1 cellular context compared by ENCODE assay signal in genomic region chr3:182212479-182213076, GRCh38.
A peak's percentile ranks its signal among the peaks of the same experiment; 100 is the strongest.
TF ChIP-seq lines count a peak whose summit lies in the region.

No MANE protein-coding gene starts in this region.

TF ChIP-seq in HepG2, 621 proteins besides CTCF, POLR2A, EP300 and RAD21 (continued from another document and continues in another):
- TF ChIP-seq GABPB1 (CRISPR knock-in tag; IDR thresholded peaks at IDR 0.05) = 0 out of 2 replicates have a peak, but pooled peaks have one; percentile 20
- no peak for TF ChIP-seq RAD51 (IDR thresholded peaks at IDR 0.05; ENCODE audit: borderline replicate concordance)
- no peak; the same call in none of the 2 replicates for TF ChIP-seq RARA (CRISPR knock-in tag; IDR thresholded peaks at IDR 0.05)
- no peak for TF ChIP-seq ZNF773 (CRISPR knock-in tag; IDR thresholded peaks at IDR 0.05; ENCODE audit: borderline replicate concordance)
- no peak for TF ChIP-seq SOX6 (IDR thresholded peaks at IDR 0.05)
- peak; percentile 81 for TF ChIP-seq SOX6 (CRISPR knock-in tag; IDR thresholded peaks at IDR 0.05)
- peak; percentile 73; the same call in 1 of the 2 replicates for TF ChIP-seq CBX5 (CRISPR knock-in tag; IDR thresholded peaks at IDR 0.05; ENCODE audit: borderline replicate concordance)
- TF ChIP-seq FOXP4 (CRISPR knock-in tag; IDR thresholded peaks at IDR 0.05) = peak; percentile 84
- TF ChIP-seq ZNF326 (CRISPR knock-in tag; IDR thresholded peaks at IDR 0.05; ENCODE audit: borderline replicate concordance) = no peak
- no peak for TF ChIP-seq RNF219 (CRISPR knock-in tag; IDR thresholded peaks at IDR 0.05)
- no peak for TF ChIP-seq ESRRA (CRISPR knock-in tag; IDR thresholded peaks at IDR 0.05; ENCODE audit: low read depth)
- TF ChIP-seq ZNF446 (CRISPR knock-in tag; IDR thresholded peaks at IDR 0.05) = no peak
- peak; percentile 66 for TF ChIP-seq MED1 (CRISPR knock-in tag; IDR thresholded peaks at IDR 0.05)
- no peak for TF ChIP-seq NFYB (CRISPR knock-in tag; IDR thresholded peaks at IDR 0.05)
- no peak for TF ChIP-seq LCORL (IDR thresholded peaks at IDR 0.05)
- TF ChIP-seq LCORL (CRISPR knock-in tag; IDR thresholded peaks at IDR 0.05) = no peak
- TF ChIP-seq ZNF614 (CRISPR knock-in tag; IDR thresholded peaks at IDR 0.05; ENCODE audit: borderline replicate concordance) = peak; percentile 32; the same call in 1 of the 2 replicates
- TF ChIP-seq TEF (CRISPR knock-in tag; IDR thresholded peaks at IDR 0.05) = no peak
- TF ChIP-seq FOXP1 (IDR thresholded peaks at IDR 0.05) = no peak
- TF ChIP-seq FOXP1 (CRISPR knock-in tag; IDR thresholded peaks at IDR 0.05) = peak; percentile 58
- no peak for TF ChIP-seq MEIS2 (CRISPR knock-in tag; IDR thresholded peaks at IDR 0.05)
- TF ChIP-seq ZNF720 (CRISPR knock-in tag; IDR thresholded peaks at IDR 0.05) = no peak
- TF ChIP-seq, protein P1, sequence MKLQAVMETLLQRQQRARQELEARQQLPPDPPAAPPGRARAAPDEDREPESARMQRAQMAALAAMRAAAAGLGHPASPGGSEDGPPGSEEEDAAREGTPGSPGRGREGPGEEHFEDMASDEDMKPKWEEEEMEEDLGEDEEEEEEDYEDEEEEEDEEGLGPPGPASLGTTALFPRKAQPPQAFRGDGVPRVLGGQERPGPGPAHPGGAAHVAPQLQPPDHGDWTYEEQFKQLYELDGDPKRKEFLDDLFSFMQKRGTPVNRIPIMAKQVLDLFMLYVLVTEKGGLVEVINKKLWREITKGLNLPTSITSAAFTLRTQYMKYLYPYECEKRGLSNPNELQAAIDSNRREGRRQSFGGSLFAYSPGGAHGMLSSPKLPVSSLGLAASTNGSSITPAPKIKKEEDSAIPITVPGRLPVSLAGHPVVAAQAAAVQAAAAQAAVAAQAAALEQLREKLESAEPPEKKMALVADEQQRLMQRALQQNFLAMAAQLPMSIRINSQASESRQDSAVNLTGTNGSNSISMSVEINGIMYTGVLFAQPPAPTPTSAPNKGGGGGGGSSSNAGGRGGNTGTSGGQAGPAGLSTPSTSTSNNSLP (IDR thresholded peaks at IDR 0.05; ENCODE audit: low read depth, low read length) = peak; percentile 76
- TF ChIP-seq ZNF772 (CRISPR knock-in tag; IDR thresholded peaks at IDR 0.05) = no peak
- TF ChIP-seq ERF (CRISPR knock-in tag; IDR thresholded peaks at IDR 0.05) = peak; percentile 33; the same call in 1 of the 2 replicates
- TF ChIP-seq MEF2D (CRISPR knock-in tag; IDR thresholded peaks at IDR 0.05) = peak; percentile 63; the same call in 1 of the 2 replicates
- no peak for TF ChIP-seq ZNF703 (CRISPR knock-in tag; IDR thresholded peaks at IDR 0.05; ENCODE audit: borderline replicate concordance)
- TF ChIP-seq BCLAF1 (IDR thresholded peaks at IDR 0.05) = no peak
- peak; percentile 53; the same call in 1 of the 2 replicates for TF ChIP-seq HDAC2 (CRISPR knock-in tag; IDR thresholded peaks at IDR 0.05)
- TF ChIP-seq ZNF333 (CRISPR knock-in tag; IDR thresholded peaks at IDR 0.05; ENCODE audit: borderline replicate concordance) = no peak
- no peak for TF ChIP-seq REL (CRISPR knock-in tag; conservative IDR thresholded peaks at IDR 0.05)
- TF ChIP-seq CEBPG (CRISPR knock-in tag; IDR thresholded peaks at IDR 0.05) = peak; percentile 80
- TF ChIP-seq PAX8 (CRISPR knock-in tag; IDR thresholded peaks at IDR 0.05; ENCODE audit: borderline replicate concordance) = no peak
- no peak for TF ChIP-seq ZNF816 (CRISPR knock-in tag; IDR thresholded peaks at IDR 0.05; ENCODE audit: borderline replicate concordance)
- no peak for TF ChIP-seq MXD1 (CRISPR knock-in tag; IDR thresholded peaks at IDR 0.05)
- no peak for TF ChIP-seq ZNF556 (CRISPR knock-in tag; IDR thresholded peaks at IDR 0.05; ENCODE audit: borderline replicate concordance)
- TF ChIP-seq ZNF296 (CRISPR knock-in tag; conservative IDR thresholded peaks at IDR 0.05) = no peak
- peak; percentile 46 for TF ChIP-seq SAP130 (CRISPR knock-in tag; IDR thresholded peaks at IDR 0.05; ENCODE audit: low read depth)
- no peak for TF ChIP-seq AKNA (CRISPR knock-in tag; IDR thresholded peaks at IDR 0.05; ENCODE audit: borderline replicate concordance)
- TF ChIP-seq RFX3 (CRISPR knock-in tag; IDR thresholded peaks at IDR 0.05) = no peak
- TF ChIP-seq ZNF251 (CRISPR knock-in tag; IDR thresholded peaks at IDR 0.05) = no peak
- TF ChIP-seq HOMEZ (CRISPR knock-in tag; IDR thresholded peaks at IDR 0.05; ENCODE audit: low read depth) = peak; percentile 31; the same call in 1 of the 2 replicates
- TF ChIP-seq MTA3 (CRISPR knock-in tag; IDR thresholded peaks at IDR 0.05) = no peak
- peak; percentile 91 for TF ChIP-seq ATF3 (CRISPR knock-in tag; IDR thresholded peaks at IDR 0.05)
- 0 out of 2 replicates have a peak, but pooled peaks have one; percentile 20 for TF ChIP-seq ZNF264 (CRISPR knock-in tag; IDR thresholded peaks at IDR 0.05)
- no peak for TF ChIP-seq CSRNP1 (CRISPR knock-in tag; IDR thresholded peaks at IDR 0.05)
- TF ChIP-seq TCF7L2 (IDR thresholded peaks at IDR 0.05; ENCODE audit: low read depth, low read length) = peak; percentile 72; the same call in 1 of the 2 replicates
- TF ChIP-seq SP5 (CRISPR knock-in tag; IDR thresholded peaks at IDR 0.05; ENCODE audit: borderline replicate concordance, low read depth) = no peak
- TF ChIP-seq HMG20B (CRISPR knock-in tag; conservative IDR thresholded peaks at IDR 0.05) = 0 out of 2 replicates have a peak, but pooled peaks have one; percentile 51
- no peak for TF ChIP-seq ZMYM2 (CRISPR knock-in tag; IDR thresholded peaks at IDR 0.05)
- peak; percentile 38; the same call in 1 of the 2 replicates for TF ChIP-seq ZNF292 (CRISPR knock-in tag; IDR thresholded peaks at IDR 0.05; ENCODE audit: borderline replicate concordance, low read depth)
